9 cellular contexts compared by ENCODE assay signal in genomic region chr10:69636626-69637550, GRCh38. TPM values are rescaled to one million over a fixed set of nuclear protein-coding genes. Genes with fewer than 3 reads are reported as not detected.
DNase-seq lines count a peak whose midpoint lies in the region; ATAC-seq and TF ChIP-seq lines count a peak whose summit lies in the region.
"Had no signal": no experiment of that assay in that cellular context is flagged by ENCODE, and none has a peak within 500 bp of the region (broad histone marks: within the 10 kb centered on the region; RNA-seq: fewer than 3 reads in every experiment).

No MANE protein-coding gene starts in this region.

- H3K27ac Mint-ChIP-seq in CD8-positive, alpha-beta T cell, result no peak overlapping the region
- no peak overlapping the region for H3K27ac Mint-ChIP-seq in HFFc6
- H3K27ac Mint-ChIP-seq in activated CD8-positive, alpha-beta T cell treated with anti-CD3 and anti-CD28 coated beads, Interleukin-2, amount 10 ng/mL, durations not matched to agents 7 days and 5 days, result no peak overlapping the region
- H3K27ac Mint-ChIP-seq: T-helper 1 cell treated with Interleukin-12 subunit alpha and Interleukin-12 subunit beta and Interleukin-4 antibody, amounts not matched to agents 30 μg/mL and 1 μg/mL, for 36 hours had no signal

- intact Hi-C loops in CD8-positive, alpha-beta T cell (cut with DNase I, micrococcal nuclease), result loop anchor here (5.0 kb wide), 1 partner anchor 400 kb away; no protein-coding TSS in a partner anchor

- H3K4me3 ChIP-seq in CD8-positive, alpha-beta T cell (ENCODE audit: low read depth, low read length), result no peak overlapping the region

- CTCF ChIA-PET in CD8-positive, alpha-beta T cell (lab: Charles Lee), result interaction anchor here (0.6 to 20.6 kb wide), 23 partner anchors 9 to 1870 kb away, joined by 3 to 441 read pairs (median 4); no protein-coding TSS in a partner anchor
- CTCF ChIA-PET in activated CD8-positive, alpha-beta T cell treated with anti-CD3 and anti-CD28 coated beads, Interleukin-2, amount 10 ng/mL, durations not matched to agents 7 days and 5 days (lab: Charles Lee), result interaction anchor here (0.7 to 14.9 kb wide), 21 partner anchors 8 to 436 kb away, joined by 3 to 314 read pairs (median 4); partner anchors contain the start of genes FAM241B and NEUROG3

- peaks cover 2% of the 10 kb centered on the region for H3K4me1 Mint-ChIP-seq in CD8-positive, alpha-beta T cell (ENCODE audit: low read depth)
- H3K4me1 Mint-ChIP-seq in HFFc6 (ENCODE audit: low read depth), result no peaks in the 10 kb centered on the region; the same call in 1 of the 2 replicates
- no peaks in the 10 kb centered on the region for H3K4me1 Mint-ChIP-seq in activated CD8-positive, alpha-beta T cell treated with anti-CD3 and anti-CD28 coated beads, Interleukin-2, amount 10 ng/mL, durations not matched to agents 7 days and 5 days (ENCODE audit: low read depth)

- no peaks in the 10 kb centered on the region for H3K9me3 ChIP-seq in CD8-positive, alpha-beta T cell (ENCODE audit: low read length)

- H3K27ac ChIP-seq in CD8-positive, alpha-beta T cell (ENCODE audit: low read depth, low read length), result no peak overlapping the region

- no peaks in the 10 kb centered on the region for H3K9me3 Mint-ChIP-seq in CD8-positive, alpha-beta T cell
- H3K9me3 Mint-ChIP-seq in HFFc6, result no peaks in the 10 kb centered on the region
- no peaks in the 10 kb centered on the region for H3K9me3 Mint-ChIP-seq in activated CD8-positive, alpha-beta T cell treated with anti-CD3 and anti-CD28 coated beads, Interleukin-2, amount 10 ng/mL, durations not matched to agents 7 days and 5 days (ENCODE audit: insufficient read depth)
- H3K9me3 Mint-ChIP-seq: T-helper 1 cell treated with Interleukin-12 subunit alpha and Interleukin-12 subunit beta and Interleukin-4 antibody, amounts not matched to agents 30 μg/mL and 1 μg/mL, for 36 hours had no signal

- TF ChIP-seq CTCF in CD8-positive, alpha-beta T cell (IDR thresholded peaks at IDR 0.05), result no peak
- peak; percentile 65 for TF ChIP-seq CTCF in HFFc6 (IDR thresholded peaks at IDR 0.05)

- no peaks in the 10 kb centered on the region for H3K27me3 Mint-ChIP-seq in CD8-positive, alpha-beta T cell (ENCODE audit: low read depth)
- H3K27me3 Mint-ChIP-seq in HFFc6 (ENCODE audit: insufficient read depth), result peaks cover 37% of the 10 kb centered on the region
- H3K27me3 Mint-ChIP-seq in activated CD8-positive, alpha-beta T cell treated with anti-CD3 and anti-CD28 coated beads, Interleukin-2, amount 10 ng/mL, durations not matched to agents 7 days and 5 days (ENCODE audit: low read depth), result peaks cover 2% of the 10 kb centered on the region

- DNase-seq in CD8-positive, alpha-beta T cell, result peak in 4 of 7 experiments; percentile 22 to 60 (median 29)
- peak; percentile 21 for DNase-seq in HFFc6
- DNase-seq in activated CD8-positive, alpha-beta T cell treated with anti-CD3 and anti-CD28 coated beads, Interleukin-2, amount 10 ng/mL, durations not matched to agents 7 days and 5 days, result peak; percentile 65
- no peak for DNase-seq in left lobe of liver (ENCODE audit: low spot score)
- no peak for DNase-seq in stimulated activated CD4-positive, alpha-beta T cell treated with anti-CD3 and anti-CD28 coated beads, Interleukin-12 subunit alpha, Interleukin-12 subunit beta, amount 100 ng/mL, for 4 hours
- no peak for DNase-seq in activated T-cell treated with anti-CD3 and anti-CD28 coated beads for 4 hours

- H3K4me3 Mint-ChIP-seq in CD8-positive, alpha-beta T cell, result no peak overlapping the region
- no peak overlapping the region for H3K4me3 Mint-ChIP-seq in HFFc6
- no peak overlapping the region for H3K4me3 Mint-ChIP-seq in activated CD8-positive, alpha-beta T cell treated with anti-CD3 and anti-CD28 coated beads, Interleukin-2, amount 10 ng/mL, durations not matched to agents 7 days and 5 days
- H3K4me3 Mint-ChIP-seq: T-helper 1 cell treated with Interleukin-12 subunit alpha and Interleukin-12 subunit beta and Interleukin-4 antibody, amounts not matched to agents 30 μg/mL and 1 μg/mL, for 36 hours had no signal

- H3K27me3 ChIP-seq in CD8-positive, alpha-beta T cell (ENCODE audit: insufficient read depth, low read length), result no peaks in the 10 kb centered on the region

- POLR2A ChIA-PET in CD8-positive, alpha-beta T cell (lab: Charles Lee), result interaction anchor here (0.6 to 1.4 kb wide), 2 partner anchors 29 to 121 kb away, joined by 4 to 5 read pairs; no protein-coding TSS in a partner anchor
- POLR2A ChIA-PET in activated CD8-positive, alpha-beta T cell treated with anti-CD3 and anti-CD28 coated beads, Interleukin-2, amount 10 ng/mL, durations not matched to agents 7 days and 5 days (lab: Charles Lee), result interaction anchor here (1.3 kb wide), 1 partner anchor 122 kb away, joined by 3 read pairs; no protein-coding TSS in a partner anchor

- ATAC-seq in CD8-positive, alpha-beta T cell, result peak; percentile 46
- peak; percentile 55 for ATAC-seq in activated CD8-positive, alpha-beta T cell treated with anti-CD3 and anti-CD28 coated beads, Interleukin-2, amount 10 ng/mL, durations not matched to agents 7 days and 5 days
- peak; percentile 75 for ATAC-seq in left lobe of liver
- ATAC-seq in GM21447 (IDR thresholded peaks at IDR 0.05; ENCODE audit: unreplicated experiment), result no peak
- ATAC-seq in GM21825 (IDR thresholded peaks at IDR 0.05; ENCODE audit: unreplicated experiment), result no peak

- H3K4me1 ChIP-seq in CD8-positive, alpha-beta T cell (ENCODE audit: insufficient read depth, low read length), result no peaks in the 10 kb centered on the region

- H3K36me3 Mint-ChIP-seq in CD8-positive, alpha-beta T cell, result peaks cover 19% of the 10 kb centered on the region
- H3K36me3 Mint-ChIP-seq in HFFc6 (ENCODE audit: low read depth), result no peaks in the 10 kb centered on the region
- no peaks in the 10 kb centered on the region for H3K36me3 Mint-ChIP-seq in activated CD8-positive, alpha-beta T cell treated with anti-CD3 and anti-CD28 coated beads, Interleukin-2, amount 10 ng/mL, durations not matched to agents 7 days and 5 days (ENCODE audit: low read depth)

- H3K36me3 ChIP-seq in CD8-positive, alpha-beta T cell (ENCODE audit: insufficient read depth, low read length), result no peaks in the 10 kb centered on the region

RNA-seq across cellular contexts. Expression of gene FAM241B, which starts 6.8 kb away (rescaled TPM):
- total RNA-seq in CD8-positive, alpha-beta T cell, result 1 to 10 TPM; 7.4 to 9.1 TPM
- under 1 TPM in 4 of 6 experiments, not detected in 2; 0.20 to 0.43 (median 0.30) TPM for total RNA-seq in HFFc6 (2021; fragmentation: NEBNext Ultra II Directional; extraction: Animal tissue kit (Norgen Biotek cat#: 25700))
- total RNA-seq in activated CD8-positive, alpha-beta T cell treated with anti-CD3 and anti-CD28 coated beads, Interleukin-2, amount 10 ng/mL, durations not matched to agents 7 days and 5 days, result 1 to 10 TPM; 5.4 to 6.1 TPM
- total RNA-seq in left lobe of liver, result 1.2 TPM

Comparison
In these comparisons a context has a peak if more than half of its experiments do, and no peak if none do; other contexts are left out.
1. ATAC-seq: peak in CD8-positive, alpha-beta T cell (single experiment), activated CD8-positive, alpha-beta T cell treated with anti-CD3 and anti-CD28 coated beads, Interleukin-2, amount 10 ng/mL, durations not matched to agents 7 days and 5 days (single experiment) and left lobe of liver (single experiment); none in GM21447 (single experiment) and GM21825 (single experiment).
2. DNase-seq: peak in CD8-positive, alpha-beta T cell (4 of 7), HFFc6 (single experiment) and activated CD8-positive, alpha-beta T cell treated with anti-CD3 and anti-CD28 coated beads, Interleukin-2, amount 10 ng/mL, durations not matched to agents 7 days and 5 days (single experiment); none in left lobe of liver (single experiment), stimulated activated CD4-positive, alpha-beta T cell treated with anti-CD3 and anti-CD28 coated beads, Interleukin-12 subunit alpha, Interleukin-12 subunit beta, amount 100 ng/mL, for 4 hours (single experiment) and activated T-cell treated with anti-CD3 and anti-CD28 coated beads for 4 hours (single experiment).